In the genomic region with DNA sequence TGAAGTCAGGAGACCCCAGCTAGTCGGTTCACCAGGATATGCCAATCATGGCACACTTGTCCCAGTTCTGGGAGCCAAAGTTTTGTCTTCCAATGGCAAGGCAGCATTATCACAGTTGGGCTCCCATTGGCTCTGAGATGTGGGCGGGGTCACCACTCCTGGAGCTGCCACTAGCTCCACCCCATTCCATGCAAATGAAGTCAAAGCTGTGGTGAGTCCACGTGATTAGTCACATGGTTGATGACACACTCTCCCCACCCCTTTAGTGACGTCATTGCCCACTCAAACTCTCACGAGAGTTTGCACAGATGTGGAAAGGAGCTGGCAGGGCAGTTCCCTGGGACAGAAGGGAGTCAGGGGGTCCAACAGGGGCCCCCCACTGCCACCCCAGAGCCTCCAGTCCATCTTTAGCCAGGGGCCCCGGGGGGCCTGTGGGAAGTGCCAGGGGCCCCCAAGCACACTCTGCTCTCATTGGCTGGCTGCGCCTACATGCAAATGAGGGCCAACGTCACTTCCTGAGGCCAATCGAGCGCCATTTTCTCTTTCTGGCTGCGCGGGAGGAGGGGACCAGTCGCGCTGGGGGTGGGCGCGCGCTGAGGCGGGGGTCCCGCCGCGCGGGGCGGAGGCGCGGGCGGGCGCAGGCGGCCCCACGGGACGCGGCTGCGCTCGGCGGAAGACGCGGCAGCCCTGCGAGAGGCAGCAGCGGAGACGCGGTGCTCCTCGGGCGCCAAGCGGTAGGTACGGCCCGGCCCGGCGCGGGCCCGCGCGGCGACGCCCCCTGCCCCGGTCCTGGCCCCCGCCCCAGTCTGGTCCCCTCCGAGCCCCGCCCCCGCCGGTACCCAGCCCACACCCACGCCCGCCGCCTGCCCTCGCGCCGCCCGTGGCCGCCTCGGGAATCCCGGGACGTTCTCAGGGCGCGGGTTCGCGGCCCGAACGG, we compare ENCODE assay signal across 8 cellular contexts. TPM values are rescaled to one million over a fixed set of nuclear protein-coding genes. Genes with fewer than 3 reads are reported as not detected.
A peak's percentile ranks its signal among the peaks of the same experiment; 100 is the strongest.
DNase-seq lines count a peak whose midpoint lies in the region; ATAC-seq and TF ChIP-seq lines count a peak whose summit lies in the region.

A gene with protein sequence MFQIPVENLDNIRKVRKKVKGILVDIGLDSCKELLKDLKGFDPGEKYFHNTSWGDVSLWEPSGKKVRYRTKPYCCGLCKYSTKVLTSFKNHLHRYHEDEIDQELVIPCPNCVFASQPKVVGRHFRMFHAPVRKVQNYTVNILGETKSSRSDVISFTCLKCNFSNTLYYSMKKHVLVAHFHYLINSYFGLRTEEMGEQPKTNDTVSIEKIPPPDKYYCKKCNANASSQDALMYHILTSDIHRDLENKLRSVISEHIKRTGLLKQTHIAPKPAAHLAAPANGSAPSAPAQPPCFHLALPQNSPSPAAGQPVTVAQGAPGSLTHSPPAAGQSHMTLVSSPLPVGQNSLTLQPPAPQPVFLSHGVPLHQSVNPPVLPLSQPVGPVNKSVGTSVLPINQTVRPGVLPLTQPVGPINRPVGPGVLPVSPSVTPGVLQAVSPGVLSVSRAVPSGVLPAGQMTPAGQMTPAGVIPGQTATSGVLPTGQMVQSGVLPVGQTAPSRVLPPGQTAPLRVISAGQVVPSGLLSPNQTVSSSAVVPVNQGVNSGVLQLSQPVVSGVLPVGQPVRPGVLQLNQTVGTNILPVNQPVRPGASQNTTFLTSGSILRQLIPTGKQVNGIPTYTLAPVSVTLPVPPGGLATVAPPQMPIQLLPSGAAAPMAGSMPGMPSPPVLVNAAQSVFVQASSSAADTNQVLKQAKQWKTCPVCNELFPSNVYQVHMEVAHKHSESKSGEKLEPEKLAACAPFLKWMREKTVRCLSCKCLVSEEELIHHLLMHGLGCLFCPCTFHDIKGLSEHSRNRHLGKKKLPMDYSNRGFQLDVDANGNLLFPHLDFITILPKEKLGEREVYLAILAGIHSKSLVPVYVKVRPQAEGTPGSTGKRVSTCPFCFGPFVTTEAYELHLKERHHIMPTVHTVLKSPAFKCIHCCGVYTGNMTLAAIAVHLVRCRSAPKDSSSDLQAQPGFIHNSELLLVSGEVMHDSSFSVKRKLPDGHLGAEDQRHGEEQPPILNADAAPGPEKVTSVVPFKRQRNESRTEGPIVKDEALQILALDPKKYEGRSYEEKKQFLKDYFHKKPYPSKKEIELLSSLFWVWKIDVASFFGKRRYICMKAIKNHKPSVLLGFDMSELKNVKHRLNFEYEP (plus strand): TSS at position 524 of the 937 bp plus-strand sequence. CDS start 8,281 bp downstream, outside the sequence.

- TF ChIP-seq CTCF in AG09309 (IDR thresholded peaks at IDR 0.05; ENCODE audit: control insufficient read depth, insufficient read depth, low read depth, low read length, missing control alignments) (no peak), chondrocyte (IDR thresholded peaks at IDR 0.05) (no peak)

- H3K36me3 Mint-ChIP-seq in chondrocyte (ENCODE audit: low read depth), result peaks cover 2% of the 10 kb centered on the region

- ATAC-seq in HG03196 (IDR thresholded peaks at IDR 0.05; ENCODE audit: unreplicated experiment), result peak; percentile 53

- peak; percentile 74 for TF ChIP-seq POLR2A in GM18951 (IDR thresholded peaks at IDR 0.05; ENCODE audit: extremely low read depth, insufficient read depth, insufficient read length)

- H3K9me3 Mint-ChIP-seq in chondrocyte (ENCODE audit: low read depth), result no peaks in the 10 kb centered on the region

- peak within 1 kb of the TSS; percentile 83 for H3K4me3 Mint-ChIP-seq in chondrocyte (ENCODE audit: unreplicated experiment)

- H3K4me3 ChIP-seq in AG09309 (ENCODE audit: control insufficient read depth, low read depth, low read length), result peak within 1 kb of the TSS; percentile 85

- DNase-seq in AG09309 (ENCODE audit: low read depth) (peak; percentile 67), NCI-H446 (lab: John Stamatoyannopoulos, UW) (peak; percentile 96), chondrocyte (ENCODE audit: low spot score) (no peak), kidney glomerular epithelial cell (lab: John Stamatoyannopoulos, UW) (peak; percentile 95)
- DNase-seq in activated CD4-positive, CD25-positive, alpha-beta regulatory T cell treated with anti-CD3 and anti-CD28 coated beads, Interleukin-2, amount 50 U/mL, for 72 hours, result peak; percentile 86
- peak; percentile 59 to 64 for DNase-seq in stimulated activated CD4-positive, alpha-beta T cell treated with anti-CD3 and anti-CD28 coated beads, Interleukin-1b, Interleukin-23, amount 100 ng/mL, for 1 hour (ENCODE audit: low read depth in 2 of 2)

- in situ Hi-C loops in GM18951 (cut with MboI; ENCODE audit: low sequenced_read_pairs, unreplicated experiment), result no loop called here

- peaks cover 30% of the 10 kb centered on the region for H3K4me1 Mint-ChIP-seq in chondrocyte (ENCODE audit: low read depth)

- peak within 1 kb of the TSS; percentile 91 for H3K27ac Mint-ChIP-seq in chondrocyte (ENCODE audit: unreplicated experiment)

- no peaks in the 10 kb centered on the region for H3K27me3 Mint-ChIP-seq in chondrocyte (ENCODE audit: low read depth)

RNA-seq across cellular contexts. Expression of the gene that starts here (rescaled TPM):
- total RNA-seq in chondrocyte, result 15.2 to 17.8 TPM (median 15.3 TPM) in 3 replicates
